Comparison of ENCODE assay signal across 7 cellular contexts in genomic region chr18:69400976-69401474, GRCh38. TPM values are rescaled to one million over a fixed set of nuclear protein-coding genes. Genes with fewer than 3 reads are reported as not detected.
DNase-seq lines count a peak whose midpoint lies in the region; ATAC-seq and TF ChIP-seq lines count a peak whose summit lies in the region.

No MANE protein-coding gene starts in this region.

- WGBS in prostate gland = 2% methylated on average over 40 of the region's 65 CpGs

- no peaks in the 10 kb centered on the region for H3K9me3 ChIP-seq in prostate gland

- H3K4me3 ChIP-seq in H7 (ENCODE audit: insufficient read depth, low read depth, low read length) (peak overlapping the region; percentile 70), prostate gland (peak overlapping the region; percentile 35 to 37)

- H3K36me3 ChIP-seq in H7 (replicated peaks; ENCODE audit: control insufficient read depth, insufficient read depth, low read length) (no peaks in the 10 kb centered on the region), prostate gland (no peaks in the 10 kb centered on the region)

- DNase-seq in H7 = peak; percentile 73
- DNase-seq in T1000 (lab: John Stamatoyannopoulos, UW) = peak; percentile 36
- peak in 28 of 42 donors; percentile 1 to 50 (median 22) for DNase-seq in head of caudate nucleus
- DNase-seq in prostate gland (ENCODE audit: low spot score) = no peak
- no peak for DNase-seq in activated CD4-positive, alpha-beta T cell treated with anti-CD3 and anti-CD28 coated beads for 4 hours
- DNase-seq in erythroblast (lab: John Stamatoyannopoulos, UW) = no peak

- ATAC-seq in HG02852 (IDR thresholded peaks at IDR 0.05; ENCODE audit: unreplicated experiment) = no peak

- peak overlapping the region; percentile 31 to 34 for H3K27ac ChIP-seq in prostate gland

- TF ChIP-seq CTCF in prostate gland (IDR thresholded peaks at IDR 0.05) = no peak

- H3K4me1 ChIP-seq in prostate gland (replicated peaks) = no peaks in the 10 kb centered on the region

- TF ChIP-seq POLR2A in prostate gland (IDR thresholded peaks at IDR 0.05) (no peak), erythroblast (IDR thresholded peaks at IDR 0.05; ENCODE audit: low read length) (no peak)

- intact Hi-C loops in head of caudate nucleus (cut with DNase I) = no loop called here
- intact Hi-C loops in prostate gland (cut with DNase I) = no loop called here

- H3K27me3 ChIP-seq in H7 (ENCODE audit: control insufficient read depth, insufficient read depth, low read length) = peaks cover 33% of the 10 kb centered on the region
- H3K27me3 ChIP-seq in prostate gland (replicated peaks; ENCODE audit: insufficient read depth) = peaks cover 6% of the 10 kb centered on the region

RNA-seq across cellular contexts. Expression of gene DOK6, which starts 0.3 kb away (rescaled TPM):
- total RNA-seq in H7 (2014; rRNA removed; shearing (Covaris generic)) = 0.45 and 2.5 TPM in 2 replicates
- 1 to 10 TPM in 1 of 2 donors, under 1 TPM in 1; 0.73 to 1.0 TPM for total RNA-seq in prostate gland

Comparison
In these comparisons a context has a peak if more than half of its experiments do, and no peak if none do; other contexts are left out.
1. DNase-seq: peak in H7 (single experiment), T1000 (single experiment) and head of caudate nucleus (28 of 42); none in prostate gland (single experiment), activated CD4-positive, alpha-beta T cell treated with anti-CD3 and anti-CD28 coated beads for 4 hours (0 of 2) and erythroblast (0 of 2).